Comparison of ENCODE assay signal across 17 cellular contexts in genomic region chr4:117422272-117422671, GRCh38.
A peak's percentile ranks its signal among the peaks of the same experiment; 100 is the strongest.
DNase-seq lines count a peak whose midpoint lies in the region.
"Had no signal": no experiment of that assay in that cellular context is flagged by ENCODE, and none has a peak within 500 bp of the region (broad histone marks: within the 10 kb centered on the region; RNA-seq: fewer than 3 reads in every experiment).

No MANE protein-coding gene starts in this region.

- peak; percentile 5 for DNase-seq in NCI-H510A treated with DMSO at 0.1 percent for 48 hours (lab: John Stamatoyannopoulos, UW)
- no peak for DNase-seq in NCI-H510A (lab: John Stamatoyannopoulos, UW)
- peak; percentile 13 for DNase-seq in LoVo (ENCODE audit: low spot score)
- DNase-seq in left kidney (ENCODE audit: low read depth, low spot score) = peak; percentile 18
- DNase-seq in activated naive CD8-positive, alpha-beta T cell treated with anti-CD3 and anti-CD28 coated beads for 36 hours = no peak
- DNase-seq in activated CD8-positive, alpha-beta memory T cell treated with anti-CD3 and anti-CD28 coated beads for 24 hours = no peak
- DNase-seq in NCI-H774 (lab: John Stamatoyannopoulos, UW) = no peak
- DNase-seq: 8988T; ACHN; Caco-2; CD4-positive, CD25-positive, alpha-beta regulatory T cell; CD8-positive, alpha-beta T cell; DMS153; EL; GDM1; GM23248; H9 had no signal

- no peaks in the 10 kb centered on the region for H3K36me3 Mint-ChIP-seq in activated naive CD8-positive, alpha-beta T cell treated with anti-CD3 and anti-CD28 coated beads for 36 hours
- H3K36me3 Mint-ChIP-seq: CD4-positive, CD25-positive, alpha-beta regulatory T cell; CD8-positive, alpha-beta T cell had no signal

- H3K9me3 Mint-ChIP-seq in activated naive CD8-positive, alpha-beta T cell treated with anti-CD3 and anti-CD28 coated beads for 36 hours = peaks cover 1% of the 10 kb centered on the region
- H3K9me3 Mint-ChIP-seq: H9 had no signal

- H3K27ac Mint-ChIP-seq in activated naive CD8-positive, alpha-beta T cell treated with anti-CD3 and anti-CD28 coated beads for 36 hours = no peak overlapping the region
- H3K27ac Mint-ChIP-seq: CD4-positive, CD25-positive, alpha-beta regulatory T cell; CD8-positive, alpha-beta T cell; H9 had no signal

- no peaks in the 10 kb centered on the region for H3K4me1 Mint-ChIP-seq in activated naive CD8-positive, alpha-beta T cell treated with anti-CD3 and anti-CD28 coated beads for 36 hours
- H3K4me1 Mint-ChIP-seq: CD4-positive, CD25-positive, alpha-beta regulatory T cell; H9 had no signal

- no peaks in the 10 kb centered on the region for H3K27me3 Mint-ChIP-seq in activated naive CD8-positive, alpha-beta T cell treated with anti-CD3 and anti-CD28 coated beads for 36 hours
- H3K27me3 Mint-ChIP-seq: CD4-positive, CD25-positive, alpha-beta regulatory T cell had no signal

- H3K4me3 Mint-ChIP-seq in activated naive CD8-positive, alpha-beta T cell treated with anti-CD3 and anti-CD28 coated beads for 36 hours = no peak overlapping the region
- H3K4me3 Mint-ChIP-seq: CD4-positive, CD25-positive, alpha-beta regulatory T cell; CD8-positive, alpha-beta T cell; H9 had no signal

Comparison
In these comparisons a context has a peak if more than half of its experiments do, and no peak if none do; other contexts are left out.
1. DNase-seq: peak in NCI-H510A treated with DMSO at 0.1 percent for 48 hours (single experiment), LoVo (single experiment) and left kidney (single experiment); none in NCI-H510A (single experiment), activated naive CD8-positive, alpha-beta T cell treated with anti-CD3 and anti-CD28 coated beads for 36 hours (single experiment), activated CD8-positive, alpha-beta memory T cell treated with anti-CD3 and anti-CD28 coated beads for 24 hours (single experiment) and NCI-H774 (single experiment).